ENCODE assay signal across 24 cellular contexts in genomic region chr22:45425101-45425500, GRCh38. TPM values are rescaled to one million over a fixed set of nuclear protein-coding genes. Genes with fewer than 3 reads are reported as not detected.
DNase-seq lines count a peak whose midpoint lies in the region; ATAC-seq, FAIRE-seq and TF ChIP-seq lines count a peak whose summit lies in the region.
"Had no signal": no experiment of that assay in that cellular context is flagged by ENCODE, and none has a peak within 500 bp of the region (broad histone marks: within the 10 kb centered on the region; RNA-seq: fewer than 3 reads in every experiment).

No MANE protein-coding gene starts in this region.

- H3K4me3 Mint-ChIP-seq in H9: no peak overlapping the region
- H3K4me3 Mint-ChIP-seq in natural killer cell treated with Interleukin-12 subunit alpha and Interleukin-12 subunit beta and Interleukin-15 and Interleukin-18, amount 100 ng/mL, for 72 hours: no peak overlapping the region
- H3K4me3 Mint-ChIP-seq: activated CD4-positive, alpha-beta T cell treated with anti-CD3 and anti-CD28 coated beads, Interleukin-2, amount 10 ng/mL, durations not matched to agents 7 days and 5 days; central memory CD8-positive, alpha-beta T cell; effector memory CD8-positive, alpha-beta T cell; GM23338; natural killer cell had no signal

- WGBS in H9 (ENCODE audit: extremely low coverage, insufficient read length, low lambda C conversion rate): no CpG with 5 or more reads among the region's 5 CpGs

- H3K36me3 Mint-ChIP-seq in H9 (ENCODE audit: insufficient read depth in 1 of 3, low read depth in 3 of 3): peaks cover 0 to 10% (median 6%) of the 10 kb centered on the region in 3 experiments; a peak in 4 of 7 replicates
- H3K36me3 Mint-ChIP-seq in natural killer cell treated with Interleukin-12 subunit alpha and Interleukin-12 subunit beta and Interleukin-15 and Interleukin-18, amount 100 ng/mL, for 72 hours: no peaks in the 10 kb centered on the region
- H3K36me3 Mint-ChIP-seq: natural killer cell had no signal

- no peak overlapping the region for H3K18ac ChIP-seq in H9 (ENCODE audit: insufficient read length, low read depth, low read length)

- peaks cover 3 to 9% of the 10 kb centered on the region in 2 experiments; a peak in 3 of 4 replicates for H3K4me1 Mint-ChIP-seq in H9
- peaks cover 0 to 6% of the 10 kb centered on the region in 2 donors for H3K4me1 Mint-ChIP-seq in natural killer cell treated with Interleukin-12 subunit alpha and Interleukin-12 subunit beta and Interleukin-15 and Interleukin-18, amount 100 ng/mL, for 72 hours (ENCODE audit: low read depth in 2 of 2)
- H3K4me1 Mint-ChIP-seq: activated CD4-positive, alpha-beta T cell treated with anti-CD3 and anti-CD28 coated beads, Interleukin-2, amount 10 ng/mL, durations not matched to agents 7 days and 5 days; central memory CD8-positive, alpha-beta T cell; natural killer cell had no signal

- H4K8ac ChIP-seq in H9 (replicated peaks; ENCODE audit: insufficient read length, low read depth, low read length): no peak overlapping the region

- H3K4me3 ChIP-seq in fibroblast of pulmonary artery (replicated peaks; ENCODE audit: low read depth, low read length): no peak overlapping the region
- H3K4me3 ChIP-seq: gastrocnemius medialis, GM23338 had no signal

- no peak overlapping the region for H4K5ac ChIP-seq in H9 (ENCODE audit: insufficient read length, low read depth, low read length)

- H3K79me2 ChIP-seq in H9 (ENCODE audit: insufficient read depth, low read length): no peaks in the 10 kb centered on the region

- H3K27ac Mint-ChIP-seq in H9: no peak overlapping the region
- H3K27ac Mint-ChIP-seq in natural killer cell treated with Interleukin-12 subunit alpha and Interleukin-12 subunit beta and Interleukin-15 and Interleukin-18, amount 100 ng/mL, for 72 hours: no peak overlapping the region
- H3K27ac Mint-ChIP-seq: activated CD4-positive, alpha-beta T cell treated with anti-CD3 and anti-CD28 coated beads, Interleukin-2, amount 10 ng/mL, durations not matched to agents 7 days and 5 days; effector memory CD8-positive, alpha-beta T cell; GM23338; natural killer cell had no signal

- H3K23ac ChIP-seq in H9 (ENCODE audit: insufficient read length, low read depth, low read length): no peak overlapping the region

- TF ChIP-seq CTCF in fibroblast of pulmonary artery (IDR thresholded peaks at IDR 0.05; ENCODE audit: low read length, missing control alignments): no peak
- TF ChIP-seq CTCF in H9 (conservative IDR thresholded peaks at IDR 0.05): no peak

- H3K9me3 ChIP-seq in H9 (ENCODE audit: control insufficient read depth, low read depth, low read length): no peaks in the 10 kb centered on the region
- H3K9me3 ChIP-seq: gastrocnemius medialis had no signal

- H2BK15ac ChIP-seq in H9 (ENCODE audit: low read depth, low read length): no peak overlapping the region

- H4K91ac ChIP-seq in H9 (ENCODE audit: insufficient read length, low read depth, low read length): no peak overlapping the region

- H3K27me3 ChIP-seq in H9 (ENCODE audit: insufficient read depth, low read length): no peaks in the 10 kb centered on the region
- H3K27me3 ChIP-seq: gastrocnemius medialis had no signal

- peak; percentile 36 for ATAC-seq in sciatic nerve
- ATAC-seq in GM18520 (IDR thresholded peaks at IDR 0.05; ENCODE audit: unreplicated experiment): no peak
- ATAC-seq in natural killer cell treated with Interleukin-12 subunit alpha and Interleukin-12 subunit beta and Interleukin-15 and Interleukin-18, amount 100 ng/mL, for 72 hours: no peak
- ATAC-seq: effector memory CD8-positive, alpha-beta T cell; gastrocnemius medialis; natural killer cell had no signal

- no peaks in the 10 kb centered on the region for H4K20me1 ChIP-seq in H9 (ENCODE audit: control insufficient read depth, insufficient read depth, insufficient read length)

- H2BK20ac ChIP-seq in H9 (ENCODE audit: low read depth, low read length, poor library complexity, severe bottlenecking): no peak overlapping the region

- peaks cover 17% of the 10 kb centered on the region for H3K27me3 Mint-ChIP-seq in H9 (ENCODE audit: low read depth)
- no peaks in the 10 kb centered on the region for H3K27me3 Mint-ChIP-seq in natural killer cell treated with Interleukin-12 subunit alpha and Interleukin-12 subunit beta and Interleukin-15 and Interleukin-18, amount 100 ng/mL, for 72 hours

- no peak overlapping the region for H3K4ac ChIP-seq in H9 (ENCODE audit: low read depth, low read length)

- DNase-seq in GM03348 (ENCODE audit: low spot score) (peak; percentile 52), RPMI7951 (ENCODE audit: low read depth) (peak; percentile 9), fibroblast of pulmonary artery (ENCODE audit: low read depth) (peak; percentile 29), sciatic nerve (ENCODE audit: low spot score) (no peak), H9 (no peak), urothelium cell line (ENCODE audit: low spot score) (no peak)
- no peak for DNase-seq in natural killer cell treated with Interleukin-12 subunit alpha and Interleukin-12 subunit beta and Interleukin-15 and Interleukin-18, amount 100 ng/mL, for 72 hours (ENCODE audit: low spot score)
- DNase-seq: activated CD4-positive, alpha-beta T cell treated with anti-CD3 and anti-CD28 coated beads, Interleukin-2, amount 10 ng/mL, durations not matched to agents 7 days and 5 days; activated gamma-delta T cell treated with Interleukin-2 at 50 U/mL for 16 hours; effector memory CD8-positive, alpha-beta T cell; gastrocnemius medialis; left cardiac atrium; mesendoderm; natural killer cell; NCI-H1105 treated with DMSO at 0.1 percent for 48 hours; NCI-H524; SW 1271 had no signal

- no peak overlapping the region for H2AFZ ChIP-seq in H9 (ENCODE audit: low read length)
- H2AFZ ChIP-seq: GM23338 had no signal

- no peak overlapping the region for H3K27ac ChIP-seq in H9 (ENCODE audit: insufficient read length, low read depth, low read length)
- H3K27ac ChIP-seq: gastrocnemius medialis had no signal

- no peak overlapping the region for H2BK5ac ChIP-seq in H9 (ENCODE audit: insufficient read length, low read length)

- no peak overlapping the region for H3K9ac ChIP-seq in H9 (ENCODE audit: extremely low read depth, insufficient read length, low read length)

- H3K4me2 ChIP-seq in H9 (ENCODE audit: insufficient read depth, insufficient read length, low read length): no peak overlapping the region
- H3K4me2 ChIP-seq: GM23338 had no signal

- H3K56ac ChIP-seq in H9 (ENCODE audit: insufficient read length, low read depth, low read length): no peak overlapping the region

- no peak overlapping the region for H3K14ac ChIP-seq in H9 (ENCODE audit: insufficient read depth, low read length)

- no peak for FAIRE-seq in urothelium cell line (lab: Jason Lieb, UNC)
- FAIRE-seq: GM18507, HTR-8/SVneo, TTC549 had no signal

- no peaks in the 10 kb centered on the region for H3K79me1 ChIP-seq in H9 (ENCODE audit: insufficient read depth, low read depth, low read length, poor library complexity, severe bottlenecking)

- H3T11ph ChIP-seq in H9 (ENCODE audit: low read length): no peak overlapping the region

- H2BK120ac ChIP-seq in H9 (ENCODE audit: low read depth, low read length, poor library complexity, severe bottlenecking): no peak overlapping the region

- H2BK12ac ChIP-seq in H9 (ENCODE audit: insufficient read length, low read depth, low read length): no peak overlapping the region

- H3K23me2 ChIP-seq in H9 (ENCODE audit: insufficient read length, low read depth, low read length, poor library complexity, severe bottlenecking): no peaks in the 10 kb centered on the region

- H3K4me1 ChIP-seq in H9 (ENCODE audit: insufficient read depth, low read length): no peaks in the 10 kb centered on the region
- H3K4me1 ChIP-seq: gastrocnemius medialis had no signal

- H3K9me3 Mint-ChIP-seq in H9: peaks cover 0 to 6% of the 10 kb centered on the region in 2 experiments; a peak in 2 of 5 replicates
- no peaks in the 10 kb centered on the region for H3K9me3 Mint-ChIP-seq in natural killer cell treated with Interleukin-12 subunit alpha and Interleukin-12 subunit beta and Interleukin-15 and Interleukin-18, amount 100 ng/mL, for 72 hours
- H3K9me3 Mint-ChIP-seq: central memory CD8-positive, alpha-beta T cell; natural killer cell had no signal

- no peak overlapping the region for H2AK5ac ChIP-seq in H9 (ENCODE audit: insufficient read length, low read length)

- intact Hi-C loops in sciatic nerve (cut with DNase I): no loop called here

RNA-seq across cellular contexts. Expression of gene RIBC2, which starts 11.6 kb away (rescaled TPM):
- total RNA-seq in RPMI7951 (2014; rRNA removed; shearing (Covaris generic)): 3.7 and 5.5 TPM in 2 replicates
- 0.22 TPM for total RNA-seq in sciatic nerve
- total RNA-seq in H9 (2021): 3.3 and 4.1 TPM in 2 replicates
- 1 to 10 TPM; 1.2 to 4.1 TPM for total RNA-seq in natural killer cell treated with Interleukin-12 subunit alpha and Interleukin-12 subunit beta and Interleukin-15 and Interleukin-18, amount 100 ng/mL, for 72 hours
- total RNA-seq: gastrocnemius medialis had no signal

RNA-seq across cellular contexts. Expression of gene SMC1B, which starts 11.7 kb away (rescaled TPM):
- 0.12 and 0.59 TPM in 2 replicates for total RNA-seq in RPMI7951 (2014; rRNA removed; shearing (Covaris generic))
- total RNA-seq in sciatic nerve (not detected), H9 (2021) (0.11 TPM in 1 of 2 replicates, not detected in the other)
- total RNA-seq in natural killer cell treated with Interleukin-12 subunit alpha and Interleukin-12 subunit beta and Interleukin-15 and Interleukin-18, amount 100 ng/mL, for 72 hours: under 1 TPM; 0.07 to 0.14 TPM
- total RNA-seq: Daoy, gastrocnemius medialis, GM23338, left cardiac atrium had no signal

Comparison
In these comparisons a context has a peak if more than half of its experiments do, and no peak if none do; other contexts are left out.
1. DNase-seq: peak in GM03348 (single experiment), RPMI7951 (single experiment) and fibroblast of pulmonary artery (single experiment); none in sciatic nerve (single experiment), H9 (single experiment), urothelium cell line (single experiment) and natural killer cell treated with Interleukin-12 subunit alpha and Interleukin-12 subunit beta and Interleukin-15 and Interleukin-18, amount 100 ng/mL, for 72 hours (single experiment).